ENCODE assay signal across 1 cellular context in genomic region chr3:50322386-50323091, GRCh38.
TF ChIP-seq lines count a peak whose summit lies in the region.

TSS of gene HYAL2 (minus strand) at chr3:50322745. CDS start at chr3:50320489, 2,256 bp downstream.

TF ChIP-seq in SK-N-SH, 30 proteins besides CTCF, POLR2A, EP300 and RAD21 (continued from another document):
- no peak for TF ChIP-seq ZBTB33 (IDR thresholded peaks at IDR 0.05; ENCODE audit: borderline replicate concordance, low read depth)
- TF ChIP-seq TEAD4 (IDR thresholded peaks at IDR 0.05; ENCODE audit: borderline replicate concordance, insufficient read depth): no peak
- no peak for TF ChIP-seq USF1 (IDR thresholded peaks at IDR 0.05; ENCODE audit: borderline replicate concordance, low read depth)
- no peak for TF ChIP-seq SMC3 (IDR thresholded peaks at IDR 0.05; ENCODE audit: low read depth, low read length)
- no peak for TF ChIP-seq EZH2phosphoT487 (IDR thresholded peaks at IDR 0.05; ENCODE audit: borderline replicate concordance, low read depth)
- no peak for TF ChIP-seq RXRA (IDR thresholded peaks at IDR 0.05; ENCODE audit: borderline replicate concordance, low read depth)
- no peak for TF ChIP-seq PBX3 (IDR thresholded peaks at IDR 0.05)
- TF ChIP-seq TAF1 (IDR thresholded peaks at IDR 0.05; ENCODE audit: borderline replicate concordance, low read depth, low read length): no peak
- TF ChIP-seq ELF1 (IDR thresholded peaks at IDR 0.05): no peak
